Comparison of ENCODE assay signal across 9 cellular contexts in genomic region chr6:150857062-150857905, GRCh38. TPM values are rescaled to one million over a fixed set of nuclear protein-coding genes. Genes with fewer than 3 reads are reported as not detected.
DNase-seq lines count a peak whose midpoint lies in the region; ATAC-seq, FAIRE-seq and TF ChIP-seq lines count a peak whose summit lies in the region.
"Had no signal": no experiment of that assay in that cellular context is flagged by ENCODE, and none has a peak within 500 bp of the region (broad histone marks: within the 10 kb centered on the region; RNA-seq: fewer than 3 reads in every experiment).

No MANE protein-coding gene starts in this region.

- intact Hi-C loops in ascending aorta (cut with DNase I) (no loop called here), kidney (cut with DNase I) (no loop called here)

- peaks cover 13% of the 10 kb centered on the region for H3K27me3 Mint-ChIP-seq in activated CD8-positive, alpha-beta memory T cell treated with anti-CD3 and anti-CD28 coated beads, Interleukin-2, amount 10 ng/mL, durations not matched to agents 7 days and 5 days

- no peak for ATAC-seq in activated CD8-positive, alpha-beta memory T cell treated with anti-CD3 and anti-CD28 coated beads, Interleukin-2, amount 10 ng/mL, durations not matched to agents 7 days and 5 days
- peak; percentile 72 to 90 for ATAC-seq in upper lobe of left lung (ENCODE audit: low FRiP score in 2 of 2)
- no peak for ATAC-seq in HG02885 (IDR thresholded peaks at IDR 0.05; ENCODE audit: poor library complexity, unreplicated experiment)

- H3K4me3 ChIP-seq in ascending aorta (peak overlapping the region in 1 of 2 donors; percentile 2), kidney (ENCODE audit: low read length in 2 of 2) (no peak overlapping the region), upper lobe of left lung (no peak overlapping the region)

- TF ChIP-seq POLR2A in upper lobe of left lung (IDR thresholded peaks at IDR 0.05): no peak

- DNase-seq in activated CD8-positive, alpha-beta memory T cell treated with anti-CD3 and anti-CD28 coated beads, Interleukin-2, amount 10 ng/mL, durations not matched to agents 7 days and 5 days: no peak
- no peak for DNase-seq in activated CD8-positive, alpha-beta memory T cell treated with anti-CD3 and anti-CD28 coated beads, Interleukin-2, amount 50 U/mL, for 4 hours
- DNase-seq in ascending aorta (ENCODE audit: low spot score in 2 of 2) (peak in 1 of 2 donors; percentile 76), kidney (no peak), upper lobe of left lung (no peak), GM13976 (ENCODE audit: low spot score) (no peak), CD1c-positive myeloid dendritic cell (ENCODE audit: extremely low spot score) (no peak)
- DNase-seq: DMS153 had no signal

- TF ChIP-seq CTCF in ascending aorta (IDR thresholded peaks at IDR 0.05) (no peak), kidney (IDR thresholded peaks at IDR 0.05; ENCODE audit: borderline replicate concordance, extremely low read depth, insufficient read depth) (no peak), upper lobe of left lung (IDR thresholded peaks at IDR 0.05) (no peak), GM13976 (IDR thresholded peaks at IDR 0.05; ENCODE audit: borderline replicate concordance, control extremely low read depth, extremely low read depth, insufficient read depth, missing control alignments) (no peak)

- H3K9ac ChIP-seq in kidney (ENCODE audit: low read length in 2 of 2): peak overlapping the region in 1 of 2 donors; percentile 7

- H3K27me3 ChIP-seq in ascending aorta (no peaks in the 10 kb centered on the region), upper lobe of left lung (no peaks in the 10 kb centered on the region)

- peak overlapping the region; percentile 50 for H3K27ac Mint-ChIP-seq in activated CD8-positive, alpha-beta memory T cell treated with anti-CD3 and anti-CD28 coated beads, Interleukin-2, amount 10 ng/mL, durations not matched to agents 7 days and 5 days

- H3K27ac ChIP-seq in ascending aorta: peak overlapping the region; percentile 80 to 83
- peak overlapping the region; percentile 65 to 87 for H3K27ac ChIP-seq in kidney (ENCODE audit: low read depth in 2 of 2, low read length in 2 of 2)
- H3K27ac ChIP-seq in upper lobe of left lung: peak overlapping the region; percentile 30 to 58 (median 39)

- peaks cover 10% of the 10 kb centered on the region for H3K4me1 Mint-ChIP-seq in activated CD8-positive, alpha-beta memory T cell treated with anti-CD3 and anti-CD28 coated beads, Interleukin-2, amount 10 ng/mL, durations not matched to agents 7 days and 5 days

- H3K36me3 ChIP-seq in ascending aorta (no peaks in the 10 kb centered on the region), kidney (ENCODE audit: control insufficient read depth in 1 of 2, insufficient read depth in 2 of 2, low read length in 2 of 2) (no peaks in the 10 kb centered on the region), upper lobe of left lung (no peaks in the 10 kb centered on the region)

- WGBS in upper lobe of left lung, 2 donors: 30 to 35% methylated on average over 5 of the region's 5 CpGs

- peak; percentile 38 for FAIRE-seq in kidney (lab: Jason Lieb, UNC)

- H3K9me3 ChIP-seq in ascending aorta: no peaks in the 10 kb centered on the region
- H3K9me3 ChIP-seq in kidney (ENCODE audit: control insufficient read depth in 1 of 2, low read length in 2 of 2): no peaks in the 10 kb centered on the region
- no peaks in the 10 kb centered on the region for H3K9me3 ChIP-seq in upper lobe of left lung

- peaks cover 4 to 16% of the 10 kb centered on the region in 2 donors for H3K4me1 ChIP-seq in ascending aorta
- H3K4me1 ChIP-seq in kidney (ENCODE audit: control insufficient read depth in 1 of 2, insufficient read depth in 1 of 2, low read depth in 1 of 2, low read length in 2 of 2): peaks cover 7 to 10% of the 10 kb centered on the region in 2 donors
- peaks cover 12 to 17% (median 16%) of the 10 kb centered on the region in 4 donors for H3K4me1 ChIP-seq in upper lobe of left lung

- peaks cover 5% of the 10 kb centered on the region for H3K36me3 Mint-ChIP-seq in activated CD8-positive, alpha-beta memory T cell treated with anti-CD3 and anti-CD28 coated beads, Interleukin-2, amount 10 ng/mL, durations not matched to agents 7 days and 5 days

- TF ChIP-seq EP300 in upper lobe of left lung (IDR thresholded peaks at IDR 0.05): no peak

- H3K9me3 Mint-ChIP-seq in activated CD8-positive, alpha-beta memory T cell treated with anti-CD3 and anti-CD28 coated beads, Interleukin-2, amount 10 ng/mL, durations not matched to agents 7 days and 5 days (ENCODE audit: low read depth): no peaks in the 10 kb centered on the region

- H3K4me3 Mint-ChIP-seq in activated CD8-positive, alpha-beta memory T cell treated with anti-CD3 and anti-CD28 coated beads, Interleukin-2, amount 10 ng/mL, durations not matched to agents 7 days and 5 days: no peak overlapping the region

- CTCF ChIA-PET in activated CD8-positive, alpha-beta memory T cell treated with anti-CD3 and anti-CD28 coated beads, Interleukin-2, amount 10 ng/mL, durations not matched to agents 7 days and 5 days (lab: Charles Lee): interaction anchor here (2.3 kb wide), 1 partner anchor 8 kb away, joined by 13 read pairs; the partner anchor contains the start of gene MTHFD1L

- in situ Hi-C loops in GM13976 (cut with MboI; ENCODE audit: low sequenced_read_pairs, unreplicated experiment): no loop called here

RNA-seq across cellular contexts. Expression of gene MTHFD1L, which starts 8.2 kb away (rescaled TPM):
- total RNA-seq in activated CD8-positive, alpha-beta memory T cell treated with anti-CD3 and anti-CD28 coated beads, Interleukin-2, amount 10 ng/mL, durations not matched to agents 7 days and 5 days: 10 to 100 TPM; 54.1 to 82.8 TPM
- total RNA-seq in ascending aorta (10.4 TPM), kidney (39.6 TPM), upper lobe of left lung (10 to 100 TPM; 11.8 to 32.3 (median 19.4) TPM)
- polyA plus RNA-seq in kidney (ENCODE audit: insufficient read depth, low read depth, low replicate concordance): 4.7 TPM

Comparison
In these comparisons a context has a peak if more than half of its experiments do, and no peak if none do; other contexts are left out.
1. ATAC-seq: peak in upper lobe of left lung (2 of 2); none in activated CD8-positive, alpha-beta memory T cell treated with anti-CD3 and anti-CD28 coated beads, Interleukin-2, amount 10 ng/mL, durations not matched to agents 7 days and 5 days (single experiment) and HG02885 (single experiment).
2. Peak in every context shown above with its lines, with median percentiles within 50 percentile points of each other: H3K27ac ChIP-seq.